In the genomic region with DNA sequence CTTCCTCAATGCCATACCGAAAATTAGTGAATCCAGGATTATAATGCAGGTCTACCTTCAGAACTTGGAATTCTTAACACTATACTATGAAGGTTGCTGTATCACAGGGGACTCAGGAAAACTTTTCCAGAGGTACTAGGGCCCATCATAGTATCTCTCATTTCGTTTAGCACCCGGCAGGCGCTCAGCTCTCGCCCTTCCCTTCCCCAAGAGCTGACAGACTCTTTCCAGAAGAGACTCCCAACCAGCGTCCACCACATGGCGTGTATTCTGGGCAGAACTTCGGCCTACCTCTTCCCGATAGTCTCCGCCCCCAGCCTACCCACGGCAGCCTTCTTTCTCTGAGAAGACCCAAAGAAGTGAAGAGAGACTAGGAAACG, we compare ENCODE assay signal across 8 cellular contexts. TPM values are rescaled to one million over a fixed set of nuclear protein-coding genes. Genes with fewer than 3 reads are reported as not detected.
DNase-seq lines count a peak whose midpoint lies in the region; ATAC-seq, FAIRE-seq and TF ChIP-seq lines count a peak whose summit lies in the region.

No MANE protein-coding gene starts in this region.

- H3K9me3 ChIP-seq in keratinocyte (ENCODE audit: control insufficient read depth, low read depth, low read length) (no peaks in the 10 kb centered on the region), stomach smooth muscle (ENCODE audit: control insufficient read depth in 2 of 2, low read length in 2 of 2) (no peaks in the 10 kb centered on the region)

- H3K9ac ChIP-seq in keratinocyte (ENCODE audit: control insufficient read depth, extremely low read depth, insufficient read depth, low read length) (peak overlapping the region; percentile 100), stomach smooth muscle (ENCODE audit: low read length in 2 of 2) (peak overlapping the region; percentile 98)

- TF ChIP-seq CTCF in keratinocyte (optimal IDR thresholded peaks at IDR 0.05 in 1 of 3, IDR thresholded peaks at IDR 0.05 in 1 of 3, conservative IDR thresholded peaks at IDR 0.05 in 1 of 3; ENCODE audit: extremely low read depth in 1 of 3, insufficient read depth in 2 of 3, low read length in 3 of 3), result no peak

- peaks cover 24% of the 10 kb centered on the region for H3K79me2 ChIP-seq in keratinocyte (ENCODE audit: control insufficient read depth, insufficient read depth, low read length)

- DNase-seq in keratinocyte (ENCODE audit: low read depth, low spot score) (no peak), iPS-NIHi11 (ENCODE audit: low spot score) (no peak), NCI-H2227 (lab: John Stamatoyannopoulos, UW; ENCODE audit: unreplicated experiment) (no peak)

- H3K4me2 ChIP-seq in keratinocyte (ENCODE audit: control insufficient read depth, extremely low read depth, insufficient read depth, low read depth, low read length), result peak overlapping the region; percentile 84

- H3K4me1 ChIP-seq in keratinocyte (ENCODE audit: control insufficient read depth, extremely low read depth, insufficient read depth, low read length) (peaks cover 27% of the 10 kb centered on the region), stomach smooth muscle (ENCODE audit: control insufficient read depth, insufficient read depth, low read length) (peaks cover 4% of the 10 kb centered on the region)

- H3K27me3 ChIP-seq in keratinocyte (ENCODE audit: control insufficient read depth, extremely low read depth, insufficient read depth, low read length) (no peaks in the 10 kb centered on the region), stomach smooth muscle (ENCODE audit: control insufficient read depth in 1 of 2, insufficient read depth in 2 of 2, low read length in 2 of 2) (no peaks in the 10 kb centered on the region)

- peak overlapping the region; percentile 75 to 98 (median 93) for H3K4me3 ChIP-seq in keratinocyte (ENCODE audit: control insufficient read depth in 2 of 3, extremely low read depth in 1 of 3, insufficient read depth in 2 of 3, low read depth in 1 of 3, low read length in 3 of 3)
- H3K4me3 ChIP-seq in stomach smooth muscle (ENCODE audit: low read length in 2 of 2), result peak overlapping the region; percentile 96 to 99

- H3K36me3 ChIP-seq in keratinocyte (ENCODE audit: control insufficient read depth in 2 of 2, extremely low read depth in 1 of 2, insufficient read depth in 2 of 2, low read length in 2 of 2) (peaks cover 9 to 15% of the 10 kb centered on the region in 2 experiments), stomach smooth muscle (ENCODE audit: control insufficient read depth in 2 of 2, insufficient read depth in 2 of 2, low read length in 2 of 2) (peaks cover 7 to 23% of the 10 kb centered on the region in 2 donors)

- dilution Hi-C loops in keratinocyte (cut with MboI; ENCODE audit: extremely low pct_ligation_motif_present, low sequenced_read_pairs), result no loop called here

- peak overlapping the region; percentile 99 for H2AFZ ChIP-seq in keratinocyte (ENCODE audit: control insufficient read depth, low read length)

- no peaks in the 10 kb centered on the region for H3K9me1 ChIP-seq in keratinocyte (ENCODE audit: control insufficient read depth, extremely low read depth, insufficient read depth, low read length)

- ATAC-seq in GM18498 (IDR thresholded peaks at IDR 0.05; ENCODE audit: unreplicated experiment) (peak; percentile 13), HG03039 (IDR thresholded peaks at IDR 0.05; ENCODE audit: unreplicated experiment) (peak; percentile 10), HG02870 (IDR thresholded peaks at IDR 0.05; ENCODE audit: unreplicated experiment) (no peak)

- H4K20me1 ChIP-seq in keratinocyte (ENCODE audit: control insufficient read depth, extremely low read depth, insufficient read depth, low read length), result no peaks in the 10 kb centered on the region

- peak overlapping the region; percentile 99 for H3K27ac ChIP-seq in angular gyrus (ENCODE audit: low read depth, low read length)
- H3K27ac ChIP-seq in keratinocyte (ENCODE audit: control insufficient read depth, insufficient read depth, low read length), result peak overlapping the region; percentile 100
- peak overlapping the region; percentile 96 for H3K27ac ChIP-seq in stomach smooth muscle (ENCODE audit: low read length)

- FAIRE-seq in keratinocyte (lab: Jason Lieb, UNC), result no peak

RNA-seq across cellular contexts. Expression of gene NOL8, which starts 0.3 kb away (rescaled TPM):
- polyA plus RNA-seq in keratinocyte, result 18.8 to 28.9 TPM (median 20.2 TPM) in 3 replicates
- polyA plus RNA-seq in keratinocyte (2011; ENCODE audit: low read depth), result 53.0 TPM
- polyA plus RNA-seq in keratinocyte (2011; cell fraction: cytosol; rRNA removed), result 10.6 and 14.5 TPM in 2 replicates
- polyA plus RNA-seq in keratinocyte (2011; cell fraction: nucleus; rRNA removed), result 40.5 and 59.0 TPM in 2 replicates
- 21.2 and 25.5 TPM in 2 replicates for polyA plus RNA-seq in keratinocyte (2012; ENCODE audit: low replicate concordance)
- polyA minus RNA-seq in keratinocyte, result 2.7 to 50.9 TPM (median 19.1 TPM) in 3 replicates
- 14.4 TPM for polyA minus RNA-seq in keratinocyte (2011; cell fraction: cytosol; rRNA and poly(A)+ RNA removed)
- 25.6 and 50.8 TPM in 2 replicates for polyA minus RNA-seq in keratinocyte (2011; cell fraction: nucleus; rRNA and poly(A)+ RNA removed)

RNA-seq across cellular contexts. Expression of gene CENPP, which starts 0.9 kb away (rescaled TPM):
- polyA plus RNA-seq in keratinocyte, result 2.8 to 6.7 TPM (median 3.3 TPM) in 3 replicates
- polyA plus RNA-seq in keratinocyte (2011; ENCODE audit: low read depth), result 1.3 TPM
- 3.3 and 4.6 TPM in 2 replicates for polyA plus RNA-seq in keratinocyte (2011; cell fraction: cytosol; rRNA removed)
- polyA plus RNA-seq in keratinocyte (2011; cell fraction: nucleus; rRNA removed), result 1.5 and 2.0 TPM in 2 replicates
- 2.7 and 4.6 TPM in 2 replicates for polyA plus RNA-seq in keratinocyte (2012; ENCODE audit: low replicate concordance)
- polyA minus RNA-seq in keratinocyte, result 0.75 to 3.0 TPM (median 2.0 TPM) in 3 replicates
- 2.5 TPM for polyA minus RNA-seq in keratinocyte (2011; cell fraction: cytosol; rRNA and poly(A)+ RNA removed)
- 1.2 and 7.8 TPM in 2 replicates for polyA minus RNA-seq in keratinocyte (2011; cell fraction: nucleus; rRNA and poly(A)+ RNA removed)

RNA-seq across cellular contexts. Expression of gene IARS1, which starts 31.4 kb away (rescaled TPM):
- polyA plus RNA-seq in keratinocyte, result 60.1 to 88.4 TPM (median 82.4 TPM) in 3 replicates
- polyA plus RNA-seq in keratinocyte (2011; ENCODE audit: low read depth), result 95.9 TPM
- polyA plus RNA-seq in keratinocyte (2011; cell fraction: cytosol; rRNA removed), result 62.1 and 101 TPM in 2 replicates
- polyA plus RNA-seq in keratinocyte (2011; cell fraction: nucleus; rRNA removed), result 162 and 172 TPM in 2 replicates
- 99.2 and 114 TPM in 2 replicates for polyA plus RNA-seq in keratinocyte (2012; ENCODE audit: low replicate concordance)
- polyA minus RNA-seq in keratinocyte, result 94.9 to 250 TPM (median 106 TPM) in 3 replicates
- polyA minus RNA-seq in keratinocyte (2011; cell fraction: cytosol; rRNA and poly(A)+ RNA removed), result 83.6 TPM
- polyA minus RNA-seq in keratinocyte (2011; cell fraction: nucleus; rRNA and poly(A)+ RNA removed), result 108 and 238 TPM in 2 replicates
